26 cellular contexts compared by ENCODE assay signal in the genomic region with DNA sequence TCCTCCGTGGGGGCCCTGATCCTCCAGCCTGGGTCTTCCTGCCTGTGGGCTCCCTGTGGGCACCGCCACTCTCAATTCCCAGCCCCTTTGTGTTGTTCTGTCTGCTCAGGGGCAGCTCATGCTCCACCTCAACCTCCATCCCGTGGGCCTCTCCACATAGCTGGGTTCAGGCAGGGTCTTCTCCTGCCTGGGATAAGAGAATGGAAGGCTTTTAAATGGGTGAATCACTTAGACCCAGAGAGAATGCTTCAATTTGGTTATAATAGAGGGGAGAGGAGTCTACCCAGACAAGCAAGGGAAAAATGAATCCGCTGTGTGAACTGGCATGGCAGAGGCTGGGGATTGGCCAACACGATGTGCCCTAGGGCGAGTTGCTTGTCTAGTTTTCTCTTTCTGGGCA.
"Had no signal": no experiment of that assay in that cellular context is flagged by ENCODE, and none has a peak within 500 bp of the region (broad histone marks: within the 10 kb centered on the region; RNA-seq: fewer than 3 reads in every experiment).

No MANE protein-coding gene starts in this region.

- H3K4me3 ChIP-seq: heart right ventricle, hepatocyte, lower lobe of right lung, mucosa of descending colon, pancreas, prostate gland, skin epidermis, testis, thyroid gland, transverse colon, upper lobe of left lung had no signal

- H3K27me3 ChIP-seq: heart right ventricle, hepatocyte, pancreas, testis, thyroid gland, transverse colon, upper lobe of left lung had no signal

- H3K27me3 Mint-ChIP-seq: stimulated activated naive CD8-positive, alpha-beta T cell treated with anti-CD3 and anti-CD28 coated beads, Interleukin-15, Interleukin-2, amounts not matched to agents 100 ng/mL and 50 ng/mL, for 24 hours had no signal

- H3K27ac ChIP-seq: heart right ventricle, hepatocyte, lower lobe of right lung, pancreas, prostate gland, testis, thyroid gland, transverse colon, upper lobe of left lung had no signal

- H3K36me3 Mint-ChIP-seq: naive thymus-derived CD4-positive, alpha-beta T cell; natural killer cell treated with Interleukin-12 subunit alpha and Interleukin-12 subunit beta and Interleukin-15 and Interleukin-18, amount 100 ng/mL, for 72 hours; stimulated activated effector memory CD8-positive, alpha-beta T cell treated with anti-CD3 and anti-CD28 coated beads, Interleukin-12 subunit alpha, Interleukin-12 subunit beta, amount 100 ng/mL, for 72 hours had no signal

- DNase-seq: heart right ventricle; islet precursor cell; kidney glomerular epithelial cell; left cardiac atrium; lower lobe of right lung; mammary epithelial cell; mesendoderm; midbrain; mucosa of descending colon; naive thymus-derived CD4-positive, alpha-beta T cell; pancreas; retina; right cardiac atrium; stimulated activated CD4-positive, alpha-beta T cell treated with anti-CD3 and anti-CD28 coated beads, Interleukin-12 subunit alpha, Interleukin-12 subunit beta, amount 100 ng/mL, for 4 hours; stimulated activated CD4-positive, alpha-beta T cell treated with anti-CD3 and anti-CD28 coated beads, Interleukin-4, amount 100 ng/mL, for 24 hours; stimulated activated naive CD4-positive, alpha-beta T cell; testis; thyroid gland; transverse colon; upper lobe of left lung had no signal

- H3K9me3 ChIP-seq: heart right ventricle, lower lobe of right lung, mucosa of descending colon, pancreas, prostate gland, testis, thyroid gland, transverse colon, upper lobe of left lung had no signal

- H3K4me3 Mint-ChIP-seq: naive thymus-derived CD4-positive, alpha-beta T cell; natural killer cell treated with Interleukin-12 subunit alpha and Interleukin-12 subunit beta and Interleukin-15 and Interleukin-18, amount 100 ng/mL, for 72 hours; stimulated activated effector memory CD8-positive, alpha-beta T cell treated with anti-CD3 and anti-CD28 coated beads, Interleukin-12 subunit alpha, Interleukin-12 subunit beta, amount 100 ng/mL, for 72 hours; stimulated activated naive CD8-positive, alpha-beta T cell treated with anti-CD3 and anti-CD28 coated beads, Interleukin-15, Interleukin-2, amounts not matched to agents 100 ng/mL and 50 ng/mL, for 24 hours had no signal

- H3K9me3 Mint-ChIP-seq: natural killer cell treated with Interleukin-12 subunit alpha and Interleukin-12 subunit beta and Interleukin-15 and Interleukin-18, amount 100 ng/mL, for 72 hours; stimulated activated effector memory CD8-positive, alpha-beta T cell treated with anti-CD3 and anti-CD28 coated beads, Interleukin-12 subunit alpha, Interleukin-12 subunit beta, amount 100 ng/mL, for 72 hours; stimulated activated naive CD8-positive, alpha-beta T cell treated with anti-CD3 and anti-CD28 coated beads, Interleukin-15, Interleukin-2, amounts not matched to agents 100 ng/mL and 50 ng/mL, for 24 hours had no signal

- H3K36me3 ChIP-seq: heart right ventricle, lower lobe of right lung, pancreas, prostate gland, thyroid gland, transverse colon, upper lobe of left lung had no signal

- H3K4me1 ChIP-seq: lower lobe of right lung, pancreas, prostate gland, transverse colon, upper lobe of left lung had no signal

- H3K4me1 Mint-ChIP-seq: naive thymus-derived CD4-positive, alpha-beta T cell; stimulated activated effector memory CD8-positive, alpha-beta T cell treated with anti-CD3 and anti-CD28 coated beads, Interleukin-12 subunit alpha, Interleukin-12 subunit beta, amount 100 ng/mL, for 72 hours had no signal

- H3K27ac Mint-ChIP-seq: naive thymus-derived CD4-positive, alpha-beta T cell; natural killer cell treated with Interleukin-12 subunit alpha and Interleukin-12 subunit beta and Interleukin-15 and Interleukin-18, amount 100 ng/mL, for 72 hours; stimulated activated effector memory CD8-positive, alpha-beta T cell treated with anti-CD3 and anti-CD28 coated beads, Interleukin-12 subunit alpha, Interleukin-12 subunit beta, amount 100 ng/mL, for 72 hours; stimulated activated naive CD8-positive, alpha-beta T cell treated with anti-CD3 and anti-CD28 coated beads, Interleukin-15, Interleukin-2, amounts not matched to agents 100 ng/mL and 50 ng/mL, for 24 hours had no signal
